Comparison of ENCODE assay signal across 19 cellular contexts in genomic region chr2:178322068-178322467, GRCh38.
A peak's percentile ranks its signal among the peaks of the same experiment; 100 is the strongest.
DNase-seq lines count a peak whose midpoint lies in the region; ATAC-seq, FAIRE-seq and TF ChIP-seq lines count a peak whose summit lies in the region.
"Had no signal": no experiment of that assay in that cellular context is flagged by ENCODE, and none has a peak within 500 bp of the region (broad histone marks: within the 10 kb centered on the region; RNA-seq: fewer than 3 reads in every experiment).

No MANE protein-coding gene starts in this region.

- H3K79me2 ChIP-seq in keratinocyte (ENCODE audit: control insufficient read depth, insufficient read depth, low read length), result no peaks in the 10 kb centered on the region

- H3K4me1 Mint-ChIP-seq in nephron progenitor cell, result peaks cover 25% of the 10 kb centered on the region
- no peaks in the 10 kb centered on the region for H3K4me1 Mint-ChIP-seq in T-helper 17 cell
- H3K4me1 Mint-ChIP-seq: IgD-negative memory B cell had no signal

- no peak overlapping the region for H2AFZ ChIP-seq in keratinocyte (ENCODE audit: control insufficient read depth, low read length)
- H2AFZ ChIP-seq: GM23248 had no signal

- H4K20me1 ChIP-seq in keratinocyte (ENCODE audit: control insufficient read depth, extremely low read depth, insufficient read depth, low read length), result no peaks in the 10 kb centered on the region
- H4K20me1 ChIP-seq: BLaER1 had no signal

- no peaks in the 10 kb centered on the region for H3K27me3 ChIP-seq in keratinocyte (ENCODE audit: control insufficient read depth, extremely low read depth, insufficient read depth, low read length)
- H3K27me3 ChIP-seq: BLaER1 had no signal

- dilution Hi-C loops in keratinocyte (cut with MboI; ENCODE audit: extremely low pct_ligation_motif_present, low sequenced_read_pairs), result no loop called here

- H3K4me3 Mint-ChIP-seq in nephron progenitor cell (peak overlapping the region; percentile 7), T-helper 17 cell (no peak overlapping the region)
- H3K4me3 Mint-ChIP-seq: CD14-positive monocyte; CD8-positive, alpha-beta T cell; HFFc6; IgD-negative memory B cell had no signal

- H3K4me3 ChIP-seq in Jurkat, Clone E6-1 (ENCODE audit: low read length), result no peak overlapping the region
- no peak overlapping the region for H3K4me3 ChIP-seq in keratinocyte (ENCODE audit: control insufficient read depth in 2 of 3, extremely low read depth in 1 of 3, insufficient read depth in 2 of 3, low read depth in 1 of 3, low read length in 3 of 3)
- H3K4me3 ChIP-seq: BLaER1, GM23248, HAP-1 had no signal

- no peak overlapping the region for H3K4me2 ChIP-seq in keratinocyte (ENCODE audit: control insufficient read depth, extremely low read depth, insufficient read depth, low read depth, low read length)
- H3K4me2 ChIP-seq: BLaER1 had no signal

- no peak overlapping the region for H3K27ac ChIP-seq in keratinocyte (ENCODE audit: control insufficient read depth, insufficient read depth, low read length)
- H3K27ac ChIP-seq: BLaER1, GM23248 had no signal

- no peaks in the 10 kb centered on the region for H3K9me3 Mint-ChIP-seq in nephron progenitor cell
- H3K9me3 Mint-ChIP-seq: CD14-positive monocyte; CD8-positive, alpha-beta T cell; HFFc6; IgD-negative memory B cell had no signal

- H3K27me3 Mint-ChIP-seq in nephron progenitor cell (ENCODE audit: low read depth, poor library complexity), result no peaks in the 10 kb centered on the region
- H3K27me3 Mint-ChIP-seq in T-helper 17 cell, result peaks cover 40% of the 10 kb centered on the region

- no peaks in the 10 kb centered on the region for H3K36me3 ChIP-seq in keratinocyte (ENCODE audit: control insufficient read depth in 2 of 2, extremely low read depth in 1 of 2, insufficient read depth in 2 of 2, low read length in 2 of 2)
- H3K36me3 ChIP-seq: BLaER1, HAP-1 had no signal

- H3K36me3 Mint-ChIP-seq in nephron progenitor cell (ENCODE audit: low read depth) (no peaks in the 10 kb centered on the region), T-helper 17 cell (ENCODE audit: low read depth) (no peaks in the 10 kb centered on the region)
- H3K36me3 Mint-ChIP-seq: CD14-positive monocyte; CD8-positive, alpha-beta T cell; IgD-negative memory B cell had no signal

- H3K27ac Mint-ChIP-seq in nephron progenitor cell, result peak overlapping the region; percentile 84
- H3K27ac Mint-ChIP-seq in T-helper 17 cell, result no peak overlapping the region
- H3K27ac Mint-ChIP-seq: CD14-positive monocyte; CD8-positive, alpha-beta T cell; HFFc6; IgD-negative memory B cell had no signal

- no peak for ATAC-seq in HG02588 (IDR thresholded peaks at IDR 0.05; ENCODE audit: unreplicated experiment)
- no peak for ATAC-seq in T-helper 17 cell
- no peak for ATAC-seq in left lobe of liver
- ATAC-seq: CD8-positive, alpha-beta T cell; HepG2 had no signal

- H3K9ac ChIP-seq in keratinocyte (ENCODE audit: control insufficient read depth, extremely low read depth, insufficient read depth, low read length), result no peak overlapping the region
- H3K9ac ChIP-seq: BLaER1, GM23248 had no signal

- no peaks in the 10 kb centered on the region for H3K4me1 ChIP-seq in keratinocyte (ENCODE audit: control insufficient read depth, extremely low read depth, insufficient read depth, low read length)
- H3K4me1 ChIP-seq: BLaER1, HAP-1 had no signal

- TF ChIP-seq CTCF in keratinocyte (optimal IDR thresholded peaks at IDR 0.05 in 1 of 3, IDR thresholded peaks at IDR 0.05 in 1 of 3, conservative IDR thresholded peaks at IDR 0.05 in 1 of 3; ENCODE audit: extremely low read depth in 1 of 3, insufficient read depth in 2 of 3, low read length in 3 of 3), result no peak
- no peak for TF ChIP-seq CTCF in nephron progenitor cell (IDR thresholded peaks at IDR 0.05)

- DNase-seq in Jurkat, Clone E6-1 (ENCODE audit: low read depth, low spot score), result peak; percentile 30
- DNase-seq in dermis microvascular lymphatic vessel endothelial cell (ENCODE audit: low read depth in 2 of 2) (peak; percentile 56 to 71), keratinocyte (ENCODE audit: low read depth, low spot score) (no peak), nephron progenitor cell (no peak), T-helper 17 cell (no peak), left lobe of liver (ENCODE audit: low spot score) (no peak)
- DNase-seq: 8988T; Calu3; CD8-positive, alpha-beta T cell; DMS79 treated with DMSO at 0.1 percent for 48 hours; GM23248; HFFc6 had no signal

- FAIRE-seq in keratinocyte (lab: Jason Lieb, UNC), result peak; percentile 41
- FAIRE-seq: GM12891, HepG2 had no signal

- no peaks in the 10 kb centered on the region for H3K9me3 ChIP-seq in keratinocyte (ENCODE audit: control insufficient read depth, low read depth, low read length)
- no peaks in the 10 kb centered on the region for H3K9me3 ChIP-seq in T-helper 17 cell (ENCODE audit: control insufficient read depth, low read length, poor library complexity, severe bottlenecking)
- H3K9me3 ChIP-seq: BLaER1, HAP-1 had no signal

- no peaks in the 10 kb centered on the region for H3K9me1 ChIP-seq in keratinocyte (ENCODE audit: control insufficient read depth, extremely low read depth, insufficient read depth, low read length)

Comparison
In these comparisons a context has a peak if more than half of its experiments do, and no peak if none do; other contexts are left out.
1. DNase-seq: peak in Jurkat, Clone E6-1 (single experiment) and dermis microvascular lymphatic vessel endothelial cell (2 of 2); none in keratinocyte (single experiment), nephron progenitor cell (single experiment), T-helper 17 cell (0 of 3) and left lobe of liver (single experiment).